Comparison of ENCODE assay signal across 8 cellular contexts in the genomic region with DNA sequence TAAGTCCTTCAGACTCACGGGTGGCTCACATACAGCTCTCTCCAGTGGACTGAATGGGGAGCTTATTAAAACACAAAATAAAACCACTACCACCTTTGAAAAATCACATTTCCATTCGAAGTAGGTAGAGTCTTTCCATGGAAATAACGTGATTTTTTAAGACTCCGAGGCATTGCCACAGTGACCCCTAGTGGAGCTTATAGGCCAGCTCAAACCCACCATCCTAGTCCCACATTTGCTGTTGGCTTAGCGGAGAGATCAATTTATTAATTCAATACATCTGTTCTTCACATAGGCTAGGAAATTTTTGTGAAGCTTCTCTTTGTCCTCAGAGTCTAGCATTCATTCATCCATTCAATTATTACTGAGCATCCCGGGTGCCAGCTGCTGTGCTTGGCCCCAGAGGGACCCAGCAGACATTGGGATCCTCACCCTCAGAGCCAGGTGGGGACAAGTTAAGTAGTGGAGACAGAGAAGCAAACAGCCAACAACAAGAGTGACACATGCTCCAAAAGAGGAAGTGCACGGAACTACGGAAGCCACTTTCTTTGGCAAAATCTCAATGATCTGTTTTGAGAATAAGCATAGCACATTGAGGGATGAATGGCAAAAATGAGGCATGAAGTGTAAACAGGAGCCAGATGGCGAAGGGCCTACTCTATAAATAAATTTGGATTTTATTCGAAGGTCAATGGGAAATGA. TPM values are rescaled to one million over a fixed set of nuclear protein-coding genes. Genes with fewer than 3 reads are reported as not detected.
DNase-seq lines count a peak whose midpoint lies in the region; ATAC-seq and TF ChIP-seq lines count a peak whose summit lies in the region.

No MANE protein-coding gene starts in this region.

- H3K36me3 Mint-ChIP-seq in activated CD4-positive, alpha-beta T cell treated with anti-CD3 and anti-CD28 coated beads for 36 hours (ENCODE audit: low read depth): peaks cover 4% of the 10 kb centered on the region
- H3K36me3 Mint-ChIP-seq in activated naive CD4-positive, alpha-beta T cell treated with anti-CD3 and anti-CD28 coated beads for 36 hours (ENCODE audit: low read depth): peaks cover 3% of the 10 kb centered on the region

- peak; percentile 33 for ATAC-seq in activated CD4-positive, alpha-beta T cell treated with anti-CD3 and anti-CD28 coated beads for 36 hours
- no peak for ATAC-seq in GM19463 (IDR thresholded peaks at IDR 0.05; ENCODE audit: unreplicated experiment)

- CTCF ChIA-PET in activated CD4-positive, alpha-beta T cell treated with anti-CD3 and anti-CD28 coated beads for 36 hours (lab: Charles Lee): interaction anchor here (0.6 to 3.2 kb wide), 33 partner anchors 8 to 423 kb away, joined by 3 to 31 read pairs (median 5); a partner anchor contains a TSS
- CTCF ChIA-PET in activated naive CD4-positive, alpha-beta T cell treated with anti-CD3 and anti-CD28 coated beads for 36 hours (lab: Charles Lee): interaction anchor here (0.7 to 7.3 kb wide), 26 partner anchors 8 to 493 kb away, joined by 3 to 64 read pairs (median 4); no protein-coding TSS in a partner anchor

- H3K4me1 ChIP-seq in iPS DF 6.9 (ENCODE audit: control insufficient read depth, insufficient read depth, low read length): no peaks in the 10 kb centered on the region
- H3K4me1 ChIP-seq in transverse colon: peaks cover 4 to 19% (median 5%) of the 10 kb centered on the region in 4 donors

- H3K9me3 Mint-ChIP-seq in activated CD4-positive, alpha-beta T cell treated with anti-CD3 and anti-CD28 coated beads for 36 hours (ENCODE audit: low read depth): peaks cover 12% of the 10 kb centered on the region
- H3K9me3 Mint-ChIP-seq in activated naive CD4-positive, alpha-beta T cell treated with anti-CD3 and anti-CD28 coated beads for 36 hours: peaks cover 13% of the 10 kb centered on the region

- H3K4me3 ChIP-seq in iPS DF 6.9 (ENCODE audit: low read length) (no peak overlapping the region), transverse colon (no peak overlapping the region)

- TF ChIP-seq POLR2A in transverse colon (IDR thresholded peaks at IDR 0.05): no peak

- no peaks in the 10 kb centered on the region for H3K4me1 Mint-ChIP-seq in activated CD4-positive, alpha-beta T cell treated with anti-CD3 and anti-CD28 coated beads for 36 hours
- no peaks in the 10 kb centered on the region for H3K4me1 Mint-ChIP-seq in activated naive CD4-positive, alpha-beta T cell treated with anti-CD3 and anti-CD28 coated beads for 36 hours (ENCODE audit: low read depth)

- H3K9me3 ChIP-seq in iPS DF 6.9 (ENCODE audit: control insufficient read depth, insufficient read depth, low read length) (no peaks in the 10 kb centered on the region), transverse colon (peaks cover 11 to 12% of the 10 kb centered on the region in 2 donors)

- H3K27ac Mint-ChIP-seq in activated CD4-positive, alpha-beta T cell treated with anti-CD3 and anti-CD28 coated beads for 36 hours: no peak overlapping the region
- no peak overlapping the region for H3K27ac Mint-ChIP-seq in activated naive CD4-positive, alpha-beta T cell treated with anti-CD3 and anti-CD28 coated beads for 36 hours

- H3K36me3 ChIP-seq in iPS DF 6.9 (ENCODE audit: control insufficient read depth, insufficient read depth, low read length) (no peaks in the 10 kb centered on the region), transverse colon (no peaks in the 10 kb centered on the region)

- in situ Hi-C loops in transverse colon (cut with MboI; ENCODE audit: low pct_ligation_motif_present in 1 of 4, low pct_unique_long_range_greater_than_20kb in 1 of 4, low sequenced_read_pairs in 3 of 4): no loop called here

- WGBS in iPS DF 6.9 (ENCODE audit: insufficient coverage, insufficient read length): 100% methylated on average over 1 of the region's 10 CpGs
- 45 to 51% methylated on average over 9 to 10 of the region's 10 CpGs for WGBS in transverse colon (ENCODE audit: low coverage in 1 of 2), 2 donors

- no peak for TF ChIP-seq EP300 in transverse colon (IDR thresholded peaks at IDR 0.05; ENCODE audit: low read depth)

- H3K27ac ChIP-seq in iPS DF 6.9 (ENCODE audit: low read length) (no peak overlapping the region), transverse colon (no peak overlapping the region)

- H3K27me3 Mint-ChIP-seq in activated CD4-positive, alpha-beta T cell treated with anti-CD3 and anti-CD28 coated beads for 36 hours: no peaks in the 10 kb centered on the region
- H3K27me3 Mint-ChIP-seq in activated naive CD4-positive, alpha-beta T cell treated with anti-CD3 and anti-CD28 coated beads for 36 hours (ENCODE audit: low read depth): peaks cover 4% of the 10 kb centered on the region

- no peak overlapping the region for H3K4me3 Mint-ChIP-seq in activated CD4-positive, alpha-beta T cell treated with anti-CD3 and anti-CD28 coated beads for 36 hours
- H3K4me3 Mint-ChIP-seq in activated naive CD4-positive, alpha-beta T cell treated with anti-CD3 and anti-CD28 coated beads for 36 hours: no peak overlapping the region

- POLR2A ChIA-PET in activated CD4-positive, alpha-beta T cell treated with anti-CD3 and anti-CD28 coated beads for 36 hours (lab: Charles Lee): interaction anchor here (0.8 kb wide), 1 partner anchor 66 kb away, joined by 4 read pairs; no protein-coding TSS in a partner anchor

- no peaks in the 10 kb centered on the region for H3K27me3 ChIP-seq in iPS DF 6.9 (ENCODE audit: control insufficient read depth, insufficient read depth, low read length)
- no peaks in the 10 kb centered on the region for H3K27me3 ChIP-seq in transverse colon

- TF ChIP-seq CTCF in transverse colon (IDR thresholded peaks at IDR 0.05): peak; percentile 8 to 55 (median 45)

- peak; percentile 54 for DNase-seq in activated CD4-positive, alpha-beta T cell treated with anti-CD3 and anti-CD28 coated beads for 36 hours
- no peak for DNase-seq in activated CD4-positive, alpha-beta T cell treated with anti-CD3 and anti-CD28 coated beads for 1 hour
- DNase-seq in NCI-H1694 treated with DMSO at 0.1 percent for 48 hours (lab: John Stamatoyannopoulos, UW) (peak; percentile 86), iPS DF 6.9 (ENCODE audit: low read depth, low spot score) (peak; percentile 13), transverse colon (no peak)
- DNase-seq in activated naive CD4-positive, alpha-beta T cell treated with anti-CD3 and anti-CD28 coated beads for 36 hours: peak; percentile 56
- DNase-seq in activated CD8-positive, alpha-beta memory T cell treated with anti-CD3 and anti-CD28 coated beads, Interleukin-2, amount 50 U/mL, for 4 hours: no peak

- intact Hi-C loops in activated CD4-positive, alpha-beta T cell treated with anti-CD3 and anti-CD28 coated beads for 36 hours (cut with DNase I, micrococcal nuclease): loop anchor here (1.0 to 2.0 kb wide), 3 partner anchors 65 to 357 kb away; no protein-coding TSS in a partner anchor
- intact Hi-C loops in activated naive CD4-positive, alpha-beta T cell treated with anti-CD3 and anti-CD28 coated beads for 36 hours (cut with micrococcal nuclease): loop anchor here (1.0 kb wide), 2 partner anchors 65 to 357 kb away; no protein-coding TSS in a partner anchor
- intact Hi-C loops in transverse colon (cut with DNase I; ENCODE audit: low total_unique reads): loop anchor here (2.0 kb wide), 1 partner anchor 65 kb away; no protein-coding TSS in a partner anchor

RNA-seq across cellular contexts. Expression of a gene that starts 10.2 kb away (rescaled TPM):
- total RNA-seq in activated CD4-positive, alpha-beta T cell treated with anti-CD3 and anti-CD28 coated beads for 36 hours: not detected
- total RNA-seq in activated naive CD4-positive, alpha-beta T cell treated with anti-CD3 and anti-CD28 coated beads for 36 hours: not detected
- total RNA-seq in transverse colon: under 1 TPM in 3 of 4 donors, not detected in 1; 0.27 to 0.64 (median 0.40) TPM

Comparison
In these comparisons a context has a peak if more than half of its experiments do, and no peak if none do; other contexts are left out.
1. DNase-seq: peak in activated CD4-positive, alpha-beta T cell treated with anti-CD3 and anti-CD28 coated beads for 36 hours (single experiment), NCI-H1694 treated with DMSO at 0.1 percent for 48 hours (single experiment), activated naive CD4-positive, alpha-beta T cell treated with anti-CD3 and anti-CD28 coated beads for 36 hours (single experiment) and iPS DF 6.9 (single experiment); none in activated CD4-positive, alpha-beta T cell treated with anti-CD3 and anti-CD28 coated beads for 1 hour (single experiment), transverse colon (single experiment) and activated CD8-positive, alpha-beta memory T cell treated with anti-CD3 and anti-CD28 coated beads, Interleukin-2, amount 50 U/mL, for 4 hours (single experiment).